In genomic region chr6:165585060-165585459, GRCh38 we compare ENCODE assay signal across 22 cellular contexts.
DNase-seq lines count a peak whose midpoint lies in the region; ATAC-seq, FAIRE-seq and TF ChIP-seq lines count a peak whose summit lies in the region.
"Had no signal": no experiment of that assay in that cellular context is flagged by ENCODE, and none has a peak within 500 bp of the region (broad histone marks: within the 10 kb centered on the region; RNA-seq: fewer than 3 reads in every experiment).

No MANE protein-coding gene starts in this region.

- peak; percentile 34 for DNase-seq in MCF 10A (ENCODE audit: unreplicated experiment)
- no peak for DNase-seq in mammary epithelial cell
- peak; percentile 18 for DNase-seq in bronchial epithelial cell (ENCODE audit: low read depth)
- DNase-seq in fibroblast of the aortic adventitia (ENCODE audit: low read depth) = peak; percentile 61
- DNase-seq in NCI-H524 treated with DMSO at 0.1 percent for 48 hours (lab: John Stamatoyannopoulos, UW) = no peak
- no peak for DNase-seq in transverse colon
- DNase-seq: CD8-positive, alpha-beta memory T cell; DND-41; GF-D8; GOT3; Karpas-422; MV-4-11; NCI-H1417 treated with DMSO at 0.1 percent for 48 hours; NCI-H1930; NCI-H2171 treated with DMSO at 0.1 percent for 48 hours; NCI-H774 had no signal

- in situ Hi-C loops in mammary epithelial cell (cut with MboI; ENCODE audit: low sequenced_read_pairs in 2 of 2) (no loop called here), transverse colon (cut with MboI; ENCODE audit: low pct_ligation_motif_present in 1 of 4, low pct_unique_long_range_greater_than_20kb in 1 of 4, low sequenced_read_pairs in 3 of 4) (no loop called here)

- no peaks in the 10 kb centered on the region for H3K27me3 ChIP-seq in mammary epithelial cell (ENCODE audit: insufficient read depth, low read length)
- H3K27me3 ChIP-seq in bronchial epithelial cell (ENCODE audit: control insufficient read depth, insufficient read depth, low read length) = no peaks in the 10 kb centered on the region
- no peaks in the 10 kb centered on the region for H3K27me3 ChIP-seq in skeletal muscle satellite cell (ENCODE audit: control insufficient read depth, insufficient read depth, low read length)
- H3K27me3 ChIP-seq in transverse colon = no peaks in the 10 kb centered on the region
- H3K27me3 ChIP-seq: BLaER1 had no signal

- no peak overlapping the region for H3K4me3 Mint-ChIP-seq in MCF 10A (ENCODE audit: unreplicated experiment)
- H3K4me3 Mint-ChIP-seq: CD8-positive, alpha-beta memory T cell had no signal

- intact Hi-C loops in MCF 10A (cut with micrococcal nuclease) (no loop called here), mammary epithelial cell (cut with micrococcal nuclease) (no loop called here), transverse colon (cut with DNase I; ENCODE audit: low total_unique reads) (no loop called here)

- CTCF ChIA-PET in MCF 10A (lab: Yijun Ruan, JAX) = no interaction called here
- CTCF ChIA-PET in mammary epithelial cell (lab: Charles Lee; ENCODE audit: low non-redundant PET) = no interaction called here

- no peak for FAIRE-seq in bronchial epithelial cell (lab: Jason Lieb, UNC)
- FAIRE-seq: GM12892 had no signal

- H3K9me3 ChIP-seq in mammary epithelial cell (replicated peaks; ENCODE audit: insufficient read depth, low read length) (peaks cover 13% of the 10 kb centered on the region), skeletal muscle satellite cell (replicated peaks; ENCODE audit: low read length) (peaks cover 5% of the 10 kb centered on the region), transverse colon (no peaks in the 10 kb centered on the region)

- H3K4me3 ChIP-seq in mammary epithelial cell (replicated peaks in 1 of 3; ENCODE audit: insufficient read depth in 1 of 3, low read depth in 2 of 3, low read length in 3 of 3) (no peak overlapping the region), bronchial epithelial cell (ENCODE audit: low read depth, low read length) (no peak overlapping the region), fibroblast of the aortic adventitia (ENCODE audit: low read depth, low read length) (no peak overlapping the region), skeletal muscle satellite cell (ENCODE audit: low read length) (peak overlapping the region; percentile 29), transverse colon (no peak overlapping the region)
- H3K4me3 ChIP-seq: BLaER1, PC-9 had no signal

- no peaks in the 10 kb centered on the region for H3K36me3 Mint-ChIP-seq in MCF 10A (ENCODE audit: insufficient read depth, unreplicated experiment)
- H3K36me3 Mint-ChIP-seq: CD8-positive, alpha-beta memory T cell had no signal

- no peaks in the 10 kb centered on the region for H3K9me3 Mint-ChIP-seq in MCF 10A (ENCODE audit: unreplicated experiment)

- TF ChIP-seq CTCF in MCF 10A (IDR thresholded peaks at IDR 0.05; ENCODE audit: unreplicated experiment) = no peak
- no peak for TF ChIP-seq CTCF in mammary epithelial cell (conservative IDR thresholded peaks at IDR 0.05 in 1 of 2, IDR thresholded peaks at IDR 0.05 in 1 of 2; ENCODE audit: extremely low read depth in 1 of 2, insufficient read depth in 1 of 2, low read depth in 1 of 2, low read length in 2 of 2)
- TF ChIP-seq CTCF in bronchial epithelial cell (IDR thresholded peaks at IDR 0.05; ENCODE audit: insufficient read depth, low read length, severe bottlenecking) = no peak
- no peak for TF ChIP-seq CTCF in fibroblast of the aortic adventitia (IDR thresholded peaks at IDR 0.05; ENCODE audit: insufficient read depth, low read length)
- no peak for TF ChIP-seq CTCF in transverse colon (IDR thresholded peaks at IDR 0.05)

- no peak for TF ChIP-seq EP300 in transverse colon (IDR thresholded peaks at IDR 0.05; ENCODE audit: low read depth)

- H3K9ac ChIP-seq in mammary epithelial cell (ENCODE audit: insufficient read depth, low read length) = no peak overlapping the region
- H3K9ac ChIP-seq in skeletal muscle satellite cell (ENCODE audit: low read depth, low read length) = peak overlapping the region; percentile 52
- H3K9ac ChIP-seq: BLaER1 had no signal

- H3K4me1 ChIP-seq in mammary epithelial cell (ENCODE audit: insufficient read depth, low read length) (no peaks in the 10 kb centered on the region), skeletal muscle satellite cell (ENCODE audit: control insufficient read depth, insufficient read depth, low read length) (peaks cover 14% of the 10 kb centered on the region), transverse colon (no peaks in the 10 kb centered on the region)
- H3K4me1 ChIP-seq: BLaER1 had no signal

- no peaks in the 10 kb centered on the region for H4K20me1 ChIP-seq in mammary epithelial cell (ENCODE audit: insufficient read depth, low read length)
- H4K20me1 ChIP-seq: BLaER1 had no signal

- BruUV-seq in MCF 10A (replicated peaks; lab: Mats Ljungman, UMichigan) (no TSS peak), mammary epithelial cell (replicated peaks; lab: Mats Ljungman, UMichigan) (no TSS peak)

- no peak for ATAC-seq in HG03442 (IDR thresholded peaks at IDR 0.05; ENCODE audit: unreplicated experiment)

- POLR2A ChIA-PET in MCF 10A (lab: Yijun Ruan, JAX) = no interaction called here

- H3K36me3 ChIP-seq in mammary epithelial cell (ENCODE audit: insufficient read depth, low read length) (no peaks in the 10 kb centered on the region), bronchial epithelial cell (ENCODE audit: control insufficient read depth, insufficient read depth, low read length) (no peaks in the 10 kb centered on the region), skeletal muscle satellite cell (ENCODE audit: insufficient read depth, low read length) (no peaks in the 10 kb centered on the region), transverse colon (no peaks in the 10 kb centered on the region)
- H3K36me3 ChIP-seq: BLaER1 had no signal

- H3K79me2 ChIP-seq in mammary epithelial cell (ENCODE audit: insufficient read depth, low read length) = no peaks in the 10 kb centered on the region

- H3K4me2 ChIP-seq in mammary epithelial cell (ENCODE audit: insufficient read depth, low read depth, low read length) (no peak overlapping the region), skeletal muscle satellite cell (ENCODE audit: low read length) (peak overlapping the region; percentile 21)
- H3K4me2 ChIP-seq: BLaER1, PC-9 had no signal

- H2AFZ ChIP-seq in mammary epithelial cell (ENCODE audit: low read depth, low read length) = no peak overlapping the region
- H2AFZ ChIP-seq: PC-9 had no signal

- no peak for TF ChIP-seq POLR2A in transverse colon (IDR thresholded peaks at IDR 0.05)

- no peaks in the 10 kb centered on the region for H3K27me3 Mint-ChIP-seq in MCF 10A (ENCODE audit: insufficient read depth, unreplicated experiment)
- H3K27me3 Mint-ChIP-seq: CD8-positive, alpha-beta memory T cell had no signal

- peaks cover 9% of the 10 kb centered on the region for H3K4me1 Mint-ChIP-seq in MCF 10A (ENCODE audit: insufficient read depth, unreplicated experiment)
- H3K4me1 Mint-ChIP-seq: CD8-positive, alpha-beta memory T cell had no signal

- dilution Hi-C loops in mammary epithelial cell (cut with HindIII; ENCODE audit: low sequenced_read_pairs) = no loop called here

- H3K27ac Mint-ChIP-seq in MCF 10A (ENCODE audit: low read depth, unreplicated experiment) = no peak overlapping the region
- H3K27ac Mint-ChIP-seq: CD8-positive, alpha-beta memory T cell had no signal

- H3K27ac ChIP-seq in mammary epithelial cell (ENCODE audit: insufficient read depth, low read depth, low read length) = no peak overlapping the region
- no peak overlapping the region for H3K27ac ChIP-seq in transverse colon
- H3K27ac ChIP-seq: 22Rv1, BLaER1 had no signal

Comparison
In these comparisons a context has a peak if more than half of its experiments do, and no peak if none do; other contexts are left out.
1. DNase-seq: peak in MCF 10A (single experiment), bronchial epithelial cell (single experiment) and fibroblast of the aortic adventitia (single experiment); none in mammary epithelial cell (single experiment), NCI-H524 treated with DMSO at 0.1 percent for 48 hours (single experiment) and transverse colon (single experiment).